Comparison of ENCODE assay signal across 24 cellular contexts in genomic region chr2:28564346-28564745, GRCh38.
"Had no signal": no experiment of that assay in that cellular context is flagged by ENCODE, and none has a peak within 500 bp of the region (broad histone marks: within the 10 kb centered on the region; RNA-seq: fewer than 3 reads in every experiment).

No MANE protein-coding gene starts in this region.

- H3K36me3 ChIP-seq: Peyer's patch had no signal

- H3K9me3 Mint-ChIP-seq: activated naive CD4-positive, alpha-beta T cell treated with anti-CD3 and anti-CD28 coated beads, Interleukin-2, amount 50 U/mL, for 72 hours; activated T-cell treated with anti-CD3 and anti-CD28 coated beads, Interleukin-2, amount 50 U/mL, for 72 hours; central memory CD8-positive, alpha-beta T cell had no signal

- H3K9me3 ChIP-seq: Peyer's patch had no signal

- H3K4me3 Mint-ChIP-seq: activated CD4-positive, alpha-beta memory T cell treated with anti-CD3 and anti-CD28 coated beads, Interleukin-2, amount 10 ng/mL, durations not matched to agents 7 days and 5 days; activated CD4-positive, alpha-beta T cell treated with anti-CD3 and anti-CD28 coated beads, Interleukin-2, amount 10 ng/mL, durations not matched to agents 7 days and 5 days; activated T-cell treated with anti-CD3 and anti-CD28 coated beads, Interleukin-2, amount 50 U/mL, for 72 hours; central memory CD8-positive, alpha-beta T cell; T-helper 17 cell had no signal

- H3K36me3 Mint-ChIP-seq: activated naive CD4-positive, alpha-beta T cell treated with anti-CD3 and anti-CD28 coated beads, Interleukin-2, amount 50 U/mL, for 72 hours; brain had no signal

- H3K27me3 ChIP-seq: Peyer's patch had no signal

- H3K27ac ChIP-seq: Peyer's patch, VCaP had no signal

- H3K27me3 Mint-ChIP-seq: central memory CD8-positive, alpha-beta T cell had no signal

- FAIRE-seq: astrocyte, K562, TTC549 had no signal

- DNase-seq: activated CD4-positive, alpha-beta memory T cell treated with anti-CD3 and anti-CD28 coated beads, Interleukin-2, amount 10 ng/mL, durations not matched to agents 7 days and 5 days; activated CD4-positive, alpha-beta T cell treated with anti-CD3 and anti-CD28 coated beads, Interleukin-2, amount 10 ng/mL, durations not matched to agents 7 days and 5 days; activated CD4-positive, CD25-positive, alpha-beta regulatory T cell; activated naive CD4-positive, alpha-beta T cell treated with Interleukin-2 at 50 U/mL for 16 hours; activated T-cell treated with anti-CD3 and anti-CD28 coated beads for 4 hours; activated T-cell treated with anti-CD3 and anti-CD28 coated beads, Interleukin-2, amount 50 U/mL, for 72 hours; amygdala; Karpas-422; NCI-H1105 treated with DMSO at 0.1 percent for 48 hours; NCI-H1436 treated with DMSO at 0.1 percent for 48 hours; NCI-H187; NCI-H2081; NCI-H524; Peyer's patch; SHP77 treated with DMSO at 0.1 percent for 48 hours; T-helper 17 cell; T-helper 9 cell had no signal

- H3K27ac Mint-ChIP-seq: activated CD4-positive, alpha-beta memory T cell treated with anti-CD3 and anti-CD28 coated beads, Interleukin-2, amount 10 ng/mL, durations not matched to agents 7 days and 5 days; activated naive CD4-positive, alpha-beta T cell treated with anti-CD3 and anti-CD28 coated beads, Interleukin-2, amount 50 U/mL, for 72 hours; activated T-cell treated with anti-CD3 and anti-CD28 coated beads, Interleukin-2, amount 50 U/mL, for 72 hours; brain had no signal

- ATAC-seq: activated naive CD4-positive, alpha-beta T cell treated with anti-CD3 and anti-CD28 coated beads, Interleukin-2, amount 50 U/mL, for 72 hours; activated T-cell treated with anti-CD3 and anti-CD28 coated beads, Interleukin-2, amount 50 U/mL, for 72 hours; K562; T-helper 17 cell had no signal

- H3K4me1 ChIP-seq: Peyer's patch had no signal

- H3K4me3 ChIP-seq: K562, Peyer's patch had no signal
